In the genomic region with DNA sequence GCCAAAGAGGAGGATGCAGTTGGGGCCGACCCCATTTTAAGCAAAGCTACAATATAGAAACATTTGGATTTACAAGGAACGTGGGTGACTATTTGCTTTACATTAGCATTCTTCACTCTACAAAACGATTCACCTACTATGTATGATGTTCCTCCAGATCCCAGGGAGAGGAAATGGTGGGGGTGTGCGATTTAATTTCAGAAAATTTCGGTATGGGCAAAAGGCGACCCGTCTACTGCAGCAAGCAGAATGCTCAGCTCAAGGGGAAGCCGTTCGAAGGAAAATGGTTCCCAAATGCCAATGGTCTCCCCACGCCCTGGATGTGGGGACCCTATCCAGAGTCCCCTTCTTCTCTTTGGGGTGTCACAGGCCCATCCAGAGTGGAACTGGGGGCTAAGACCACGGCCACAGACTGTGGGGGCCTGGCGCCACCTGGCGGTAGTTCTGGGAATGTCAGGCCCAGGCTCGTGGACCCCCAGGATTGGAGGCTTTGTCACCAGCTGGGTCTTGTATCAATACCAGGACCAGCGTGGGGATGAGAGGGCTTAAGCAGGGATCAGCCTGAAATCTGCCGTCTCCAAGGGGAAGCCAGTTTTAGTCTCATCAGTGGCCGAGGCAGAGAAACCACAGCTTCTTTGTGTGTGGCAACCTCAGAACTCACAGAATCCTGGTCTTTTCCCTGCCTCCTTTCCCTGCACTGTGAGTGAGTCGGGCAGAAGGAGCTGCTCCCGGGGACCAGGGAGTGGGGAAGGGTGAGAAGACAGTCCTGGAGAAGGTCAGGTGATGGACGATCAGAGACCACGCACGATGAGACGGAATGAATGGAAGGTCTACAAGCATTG, we compare ENCODE assay signal across 8 cellular contexts. TPM values are rescaled to one million over a fixed set of nuclear protein-coding genes. Genes with fewer than 3 reads are reported as not detected.
DNase-seq lines count a peak whose midpoint lies in the region; ATAC-seq and TF ChIP-seq lines count a peak whose summit lies in the region.

No MANE protein-coding gene starts in this region.

- H3K9ac ChIP-seq in mesenchymal stem cell (ENCODE audit: low read length): peak overlapping the region; percentile 54

- H3K27me3 ChIP-seq in mesenchymal stem cell (ENCODE audit: control insufficient read depth in 1 of 2, insufficient read depth in 1 of 2, low read length in 2 of 2): peaks cover 3 to 50% of the 10 kb centered on the region in 2 experiments

- H3K18ac ChIP-seq in mesenchymal stem cell (ENCODE audit: low read depth in 1 of 2, low read length in 2 of 2): no peak overlapping the region

- H2BK120ac ChIP-seq in mesenchymal stem cell (ENCODE audit: low read depth, low read length): no peak overlapping the region

- H3K27ac Mint-ChIP-seq in activated CD4-positive, alpha-beta T cell treated with anti-CD3 and anti-CD28 coated beads for 36 hours: no peak overlapping the region
- no peak overlapping the region for H3K27ac Mint-ChIP-seq in central memory CD8-positive, alpha-beta T cell (ENCODE audit: low read depth)

- DNase-seq in AG10803 (ENCODE audit: low read depth) (no peak), HFF-Myc (ENCODE audit: extremely low read depth, low read depth) (no peak), mesenchymal stem cell (peak; percentile 50)
- DNase-seq in activated CD4-positive, alpha-beta T cell treated with anti-CD3 and anti-CD28 coated beads for 36 hours: peak; percentile 72
- peak; percentile 38 to 63 for DNase-seq in central memory CD8-positive, alpha-beta T cell (ENCODE audit: low spot score in 2 of 2)
- peak; percentile 15 to 23 for DNase-seq in stimulated activated CD8-positive, alpha-beta memory T cell treated with anti-CD3 and anti-CD28 coated beads, Interleukin-7, amount 100 ng/mL, for 48 hours (ENCODE audit: extremely low read depth in 1 of 2, low read depth in 1 of 2)

- POLR2A ChIA-PET in activated CD4-positive, alpha-beta T cell treated with anti-CD3 and anti-CD28 coated beads for 36 hours (lab: Charles Lee): no interaction called here

- peaks cover 15% of the 10 kb centered on the region for H3K27me3 Mint-ChIP-seq in activated CD4-positive, alpha-beta T cell treated with anti-CD3 and anti-CD28 coated beads for 36 hours
- H3K27me3 Mint-ChIP-seq in central memory CD8-positive, alpha-beta T cell: peaks cover 56% of the 10 kb centered on the region

- H3K4me3 Mint-ChIP-seq in activated CD4-positive, alpha-beta T cell treated with anti-CD3 and anti-CD28 coated beads for 36 hours: peak overlapping the region; percentile 2
- peak overlapping the region; percentile 40 for H3K4me3 Mint-ChIP-seq in central memory CD8-positive, alpha-beta T cell

- H3K9me3 ChIP-seq in mesenchymal stem cell (ENCODE audit: control insufficient read depth, low read length): no peaks in the 10 kb centered on the region

- H3K4me1 Mint-ChIP-seq in activated CD4-positive, alpha-beta T cell treated with anti-CD3 and anti-CD28 coated beads for 36 hours: peaks cover 6% of the 10 kb centered on the region
- H3K4me1 Mint-ChIP-seq in central memory CD8-positive, alpha-beta T cell: peaks cover 9% of the 10 kb centered on the region

- H4K91ac ChIP-seq in mesenchymal stem cell (ENCODE audit: low read length): no peak overlapping the region

- no peak overlapping the region for H3K27ac ChIP-seq in mesenchymal stem cell (ENCODE audit: low read length, poor library complexity, severe bottlenecking)

- peaks cover 1% of the 10 kb centered on the region for H3K4me1 ChIP-seq in mesenchymal stem cell (ENCODE audit: control insufficient read depth, insufficient read depth, low read depth, low read length)

- H3K4me3 ChIP-seq in AG10803 (ENCODE audit: low read length): no peak overlapping the region; the same call in 1 of the 2 replicates
- H3K4me3 ChIP-seq in HFF-Myc (replicated peaks; ENCODE audit: low read depth, low read length): no peak overlapping the region
- H3K4me3 ChIP-seq in mesenchymal stem cell (ENCODE audit: insufficient read depth in 1 of 2, low read depth in 1 of 2, low read length in 2 of 2): peak overlapping the region in 1 of 2 experiments; percentile 57

- no peaks in the 10 kb centered on the region for H3K9me3 Mint-ChIP-seq in activated CD4-positive, alpha-beta T cell treated with anti-CD3 and anti-CD28 coated beads for 36 hours (ENCODE audit: low read depth)
- no peaks in the 10 kb centered on the region for H3K9me3 Mint-ChIP-seq in central memory CD8-positive, alpha-beta T cell

- H3K4ac ChIP-seq in mesenchymal stem cell (ENCODE audit: low read depth in 1 of 2, low read length in 2 of 2): no peak overlapping the region

- no peak overlapping the region for H2BK5ac ChIP-seq in mesenchymal stem cell (ENCODE audit: low read depth, low read length, poor library complexity, severe bottlenecking)

- H2BK12ac ChIP-seq in mesenchymal stem cell (ENCODE audit: low read length in 2 of 2): no peak overlapping the region

- H2AFZ ChIP-seq in mesenchymal stem cell (ENCODE audit: low read depth, low read length): no peak overlapping the region

- H2AK5ac ChIP-seq in mesenchymal stem cell (ENCODE audit: low read length, severe bottlenecking): no peak overlapping the region

- H2BK15ac ChIP-seq in mesenchymal stem cell (ENCODE audit: low read depth, poor library complexity, severe bottlenecking): no peak overlapping the region

- H3K36me3 ChIP-seq in mesenchymal stem cell (ENCODE audit: control insufficient read depth in 1 of 2, insufficient read depth in 2 of 2, low read depth in 1 of 2, low read length in 2 of 2): peaks cover 0 to 3% of the 10 kb centered on the region in 2 experiments

- peak; percentile 69 for ATAC-seq in activated CD4-positive, alpha-beta T cell treated with anti-CD3 and anti-CD28 coated beads for 36 hours
- ATAC-seq in central memory CD8-positive, alpha-beta T cell (replicated peaks; ENCODE audit: extremely low read depth, poor library complexity, severe bottlenecking): peak; percentile 54
- ATAC-seq in HG03108 (IDR thresholded peaks at IDR 0.05; ENCODE audit: unreplicated experiment): no peak
- no peak for ATAC-seq in HG02571 (IDR thresholded peaks at IDR 0.05; ENCODE audit: unreplicated experiment)

- no peak overlapping the region for H3K4me2 ChIP-seq in mesenchymal stem cell (ENCODE audit: low read length, poor library complexity, severe bottlenecking)

- CTCF ChIA-PET in activated CD4-positive, alpha-beta T cell treated with anti-CD3 and anti-CD28 coated beads for 36 hours (lab: Charles Lee): interaction anchor here (0.5 to 4.4 kb wide), 34 partner anchors 8 to 641 kb away, joined by 3 to 108 read pairs (median 4); partner anchors contain the start of genes LRRC10B, TMEM216 and VWCE

- TF ChIP-seq CTCF in AG10803 (conservative IDR thresholded peaks at IDR 0.05; ENCODE audit: low read length) (peak; percentile 97), HFF-Myc (IDR thresholded peaks at IDR 0.05; ENCODE audit: low read depth, low read length, missing control alignments) (peak; percentile 99)

- intact Hi-C loops in activated CD4-positive, alpha-beta T cell treated with anti-CD3 and anti-CD28 coated beads for 36 hours (cut with DNase I, micrococcal nuclease): loop anchor here (1.0 kb wide), 3 partner anchors 39 to 71 kb away; no protein-coding TSS in a partner anchor

- no peaks in the 10 kb centered on the region for H3K36me3 Mint-ChIP-seq in activated CD4-positive, alpha-beta T cell treated with anti-CD3 and anti-CD28 coated beads for 36 hours (ENCODE audit: low read depth)
- H3K36me3 Mint-ChIP-seq in central memory CD8-positive, alpha-beta T cell (ENCODE audit: insufficient read depth): no peaks in the 10 kb centered on the region

- no peak overlapping the region for H3K14ac ChIP-seq in mesenchymal stem cell (ENCODE audit: low read length in 2 of 2)

- H4K8ac ChIP-seq in mesenchymal stem cell (ENCODE audit: low read length): no peak overlapping the region

- 41% methylated on average over 20 of the region's 23 CpGs for WGBS in mesenchymal stem cell

- no peak overlapping the region for H3K23ac ChIP-seq in mesenchymal stem cell (ENCODE audit: low read length in 2 of 2)

- H3K79me1 ChIP-seq in mesenchymal stem cell (replicated peaks; ENCODE audit: low read length, poor library complexity, severe bottlenecking): no peaks in the 10 kb centered on the region

RNA-seq across cellular contexts. Expression of gene LRRC10B, which starts 8.3 kb away (rescaled TPM):
- total RNA-seq in activated CD4-positive, alpha-beta T cell treated with anti-CD3 and anti-CD28 coated beads for 36 hours: not detected
- polyA plus RNA-seq in mesenchymal stem cell (2013, experiment 1 of 2): not detected
- 0.03 TPM for polyA plus RNA-seq in mesenchymal stem cell (2013, experiment 2 of 2)

Comparison
In these comparisons a context has a peak if more than half of its experiments do, and no peak if none do; other contexts are left out.
1. DNase-seq: peak in activated CD4-positive, alpha-beta T cell treated with anti-CD3 and anti-CD28 coated beads for 36 hours (single experiment), central memory CD8-positive, alpha-beta T cell (2 of 2), mesenchymal stem cell (single experiment) and stimulated activated CD8-positive, alpha-beta memory T cell treated with anti-CD3 and anti-CD28 coated beads, Interleukin-7, amount 100 ng/mL, for 48 hours (2 of 2); none in AG10803 (single experiment) and HFF-Myc (single experiment).
2. ATAC-seq: peak in activated CD4-positive, alpha-beta T cell treated with anti-CD3 and anti-CD28 coated beads for 36 hours (single experiment) and central memory CD8-positive, alpha-beta T cell (single experiment); none in HG03108 (single experiment) and HG02571 (single experiment).